1 cellular context compared by ENCODE assay signal in the genomic region with DNA sequence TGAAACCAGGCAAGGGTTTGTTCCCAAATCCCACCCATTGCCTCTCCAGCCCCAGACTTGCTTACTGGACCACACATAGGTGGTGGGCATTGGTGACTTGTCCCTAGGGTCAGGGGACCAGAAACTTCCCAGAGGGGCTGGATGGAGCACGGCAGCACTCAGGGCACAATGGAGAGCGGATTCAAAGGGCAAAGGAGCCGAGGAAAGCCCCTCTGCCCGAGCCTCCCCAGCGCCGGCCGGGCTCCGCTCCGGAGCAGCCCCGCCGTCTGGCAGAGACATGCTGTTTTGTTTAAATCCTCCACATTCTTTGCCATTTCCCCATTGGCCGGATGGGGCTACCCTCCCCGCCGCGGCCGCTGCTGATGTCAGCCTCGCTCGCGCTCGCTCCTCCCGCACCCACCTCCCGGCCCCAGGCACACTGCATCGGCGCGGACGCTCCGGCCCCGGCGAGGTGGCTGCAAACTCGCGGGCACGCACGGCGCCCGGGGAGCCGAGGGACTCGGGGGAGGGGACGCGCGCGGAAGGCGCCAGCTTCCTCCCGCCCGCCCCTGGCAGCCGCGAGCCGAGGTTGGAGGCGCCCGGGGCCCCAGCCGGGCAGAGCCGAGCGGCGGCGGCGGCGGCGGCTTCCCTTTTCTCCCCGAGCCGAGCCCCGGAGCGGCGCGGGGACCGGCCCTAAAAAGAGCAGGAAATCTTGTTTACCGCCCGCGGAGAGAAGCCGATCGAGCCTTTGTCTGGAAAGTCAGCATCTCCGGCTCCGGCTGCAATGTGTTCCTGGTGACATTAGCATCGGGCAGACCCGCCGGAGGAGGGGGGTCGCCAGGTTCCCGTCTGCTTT.
A peak's percentile ranks its signal among the peaks of the same experiment; 100 is the strongest.
TF ChIP-seq lines count a peak whose summit lies in the region.

A gene (plus strand): TSS at position 390 of the 835 bp plus-strand sequence.

TF ChIP-seq in GM23338, 12 proteins besides CTCF, POLR2A, EP300 and RAD21 (continued from another document):
- TF ChIP-seq, protein P1, sequence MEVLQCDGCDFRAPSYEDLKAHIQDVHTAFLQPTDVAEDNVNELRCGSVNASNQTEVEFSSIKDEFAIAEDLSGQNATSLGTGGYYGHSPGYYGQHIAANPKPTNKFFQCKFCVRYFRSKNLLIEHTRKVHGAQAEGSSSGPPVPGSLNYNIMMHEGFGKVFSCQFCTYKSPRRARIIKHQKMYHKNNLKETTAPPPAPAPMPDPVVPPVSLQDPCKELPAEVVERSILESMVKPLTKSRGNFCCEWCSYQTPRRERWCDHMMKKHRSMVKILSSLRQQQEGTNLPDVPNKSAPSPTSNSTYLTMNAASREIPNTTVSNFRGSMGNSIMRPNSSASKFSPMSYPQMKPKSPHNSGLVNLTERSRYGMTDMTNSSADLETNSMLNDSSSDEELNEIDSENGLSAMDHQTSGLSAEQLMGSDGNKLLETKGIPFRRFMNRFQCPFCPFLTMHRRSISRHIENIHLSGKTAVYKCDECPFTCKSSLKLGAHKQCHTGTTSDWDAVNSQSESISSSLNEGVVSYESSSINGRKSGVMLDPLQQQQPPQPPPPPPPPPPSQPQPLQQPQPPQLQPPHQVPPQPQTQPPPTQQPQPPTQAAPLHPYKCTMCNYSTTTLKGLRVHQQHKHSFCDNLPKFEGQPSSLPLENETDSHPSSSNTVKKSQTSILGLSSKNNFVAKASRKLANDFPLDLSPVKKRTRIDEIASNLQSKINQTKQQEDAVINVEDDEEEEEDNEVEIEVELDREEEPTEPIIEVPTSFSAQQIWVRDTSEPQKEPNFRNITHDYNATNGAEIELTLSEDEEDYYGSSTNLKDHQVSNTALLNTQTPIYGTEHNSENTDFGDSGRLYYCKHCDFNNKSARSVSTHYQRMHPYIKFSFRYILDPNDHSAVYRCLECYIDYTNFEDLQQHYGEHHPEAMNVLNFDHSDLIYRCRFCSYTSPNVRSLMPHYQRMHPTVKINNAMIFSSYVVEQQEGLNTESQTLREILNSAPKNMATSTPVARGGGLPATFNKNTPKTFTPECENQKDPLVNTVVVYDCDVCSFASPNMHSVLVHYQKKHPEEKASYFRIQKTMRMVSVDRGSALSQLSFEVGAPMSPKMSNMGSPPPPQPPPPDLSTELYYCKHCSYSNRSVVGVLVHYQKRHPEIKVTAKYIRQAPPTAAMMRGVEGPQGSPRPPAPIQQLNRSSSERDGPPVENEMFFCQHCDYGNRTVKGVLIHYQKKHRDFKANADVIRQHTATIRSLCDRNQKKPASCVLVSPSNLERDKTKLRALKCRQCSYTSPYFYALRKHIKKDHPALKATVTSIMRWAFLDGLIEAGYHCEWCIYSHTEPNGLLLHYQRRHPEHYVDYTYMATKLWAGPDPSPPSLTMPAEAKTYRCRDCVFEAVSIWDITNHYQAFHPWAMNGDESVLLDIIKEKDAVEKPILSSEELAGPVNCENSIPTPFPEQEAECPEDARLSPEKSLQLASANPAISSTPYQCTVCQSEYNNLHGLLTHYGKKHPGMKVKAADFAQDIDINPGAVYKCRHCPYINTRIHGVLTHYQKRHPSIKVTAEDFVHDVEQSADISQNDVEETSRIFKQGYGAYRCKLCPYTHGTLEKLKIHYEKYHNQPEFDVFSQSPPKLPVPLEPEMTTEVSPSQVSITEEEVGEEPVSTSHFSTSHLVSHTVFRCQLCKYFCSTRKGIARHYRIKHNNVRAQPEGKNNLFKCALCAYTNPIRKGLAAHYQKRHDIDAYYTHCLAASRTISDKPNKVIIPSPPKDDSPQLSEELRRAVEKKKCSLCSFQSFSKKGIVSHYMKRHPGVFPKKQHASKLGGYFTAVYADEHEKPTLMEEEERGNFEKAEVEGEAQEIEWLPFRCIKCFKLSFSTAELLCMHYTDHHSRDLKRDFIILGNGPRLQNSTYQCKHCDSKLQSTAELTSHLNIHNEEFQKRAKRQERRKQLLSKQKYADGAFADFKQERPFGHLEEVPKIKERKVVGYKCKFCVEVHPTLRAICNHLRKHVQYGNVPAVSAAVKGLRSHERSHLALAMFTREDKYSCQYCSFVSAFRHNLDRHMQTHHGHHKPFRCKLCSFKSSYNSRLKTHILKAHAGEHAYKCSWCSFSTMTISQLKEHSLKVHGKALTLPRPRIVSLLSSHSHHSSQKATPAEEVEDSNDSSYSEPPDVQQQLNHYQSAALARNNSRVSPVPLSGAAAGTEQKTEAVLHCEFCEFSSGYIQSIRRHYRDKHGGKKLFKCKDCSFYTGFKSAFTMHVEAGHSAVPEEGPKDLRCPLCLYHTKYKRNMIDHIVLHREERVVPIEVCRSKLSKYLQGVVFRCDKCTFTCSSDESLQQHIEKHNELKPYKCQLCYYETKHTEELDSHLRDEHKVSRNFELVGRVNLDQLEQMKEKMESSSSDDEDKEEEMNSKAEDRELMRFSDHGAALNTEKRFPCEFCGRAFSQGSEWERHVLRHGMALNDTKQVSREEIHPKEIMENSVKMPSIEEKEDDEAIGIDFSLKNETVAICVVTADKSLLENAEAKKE (CRISPR knock-in tag; IDR thresholded peaks at IDR 0.05), result no peak
- TF ChIP-seq ZNF331 (CRISPR knock-in tag; IDR thresholded peaks at IDR 0.05; ENCODE audit: low read depth) (no peak), POLR2AphosphoS5 (IDR thresholded peaks at IDR 0.05; ENCODE audit: low read depth) (peak; percentile 82), ZNF114 (CRISPR knock-in tag; IDR thresholded peaks at IDR 0.05) (no peak), NANOG (IDR thresholded peaks at IDR 0.05; ENCODE audit: borderline replicate concordance) (no peak), STAT1 (IDR thresholded peaks at IDR 0.05; ENCODE audit: unreplicated experiment) (no peak)
- TF ChIP-seq, protein P2, sequence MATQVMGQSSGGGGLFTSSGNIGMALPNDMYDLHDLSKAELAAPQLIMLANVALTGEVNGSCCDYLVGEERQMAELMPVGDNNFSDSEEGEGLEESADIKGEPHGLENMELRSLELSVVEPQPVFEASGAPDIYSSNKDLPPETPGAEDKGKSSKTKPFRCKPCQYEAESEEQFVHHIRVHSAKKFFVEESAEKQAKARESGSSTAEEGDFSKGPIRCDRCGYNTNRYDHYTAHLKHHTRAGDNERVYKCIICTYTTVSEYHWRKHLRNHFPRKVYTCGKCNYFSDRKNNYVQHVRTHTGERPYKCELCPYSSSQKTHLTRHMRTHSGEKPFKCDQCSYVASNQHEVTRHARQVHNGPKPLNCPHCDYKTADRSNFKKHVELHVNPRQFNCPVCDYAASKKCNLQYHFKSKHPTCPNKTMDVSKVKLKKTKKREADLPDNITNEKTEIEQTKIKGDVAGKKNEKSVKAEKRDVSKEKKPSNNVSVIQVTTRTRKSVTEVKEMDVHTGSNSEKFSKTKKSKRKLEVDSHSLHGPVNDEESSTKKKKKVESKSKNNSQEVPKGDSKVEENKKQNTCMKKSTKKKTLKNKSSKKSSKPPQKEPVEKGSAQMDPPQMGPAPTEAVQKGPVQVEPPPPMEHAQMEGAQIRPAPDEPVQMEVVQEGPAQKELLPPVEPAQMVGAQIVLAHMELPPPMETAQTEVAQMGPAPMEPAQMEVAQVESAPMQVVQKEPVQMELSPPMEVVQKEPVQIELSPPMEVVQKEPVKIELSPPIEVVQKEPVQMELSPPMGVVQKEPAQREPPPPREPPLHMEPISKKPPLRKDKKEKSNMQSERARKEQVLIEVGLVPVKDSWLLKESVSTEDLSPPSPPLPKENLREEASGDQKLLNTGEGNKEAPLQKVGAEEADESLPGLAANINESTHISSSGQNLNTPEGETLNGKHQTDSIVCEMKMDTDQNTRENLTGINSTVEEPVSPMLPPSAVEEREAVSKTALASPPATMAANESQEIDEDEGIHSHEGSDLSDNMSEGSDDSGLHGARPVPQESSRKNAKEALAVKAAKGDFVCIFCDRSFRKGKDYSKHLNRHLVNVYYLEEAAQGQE (IDR thresholded peaks at IDR 0.05; ENCODE audit: unreplicated experiment), result no peak
TF ChIP-seq in GM23338: peak in this region for 2.
